ENCODE assay signal across 8 cellular contexts in the genomic region with DNA sequence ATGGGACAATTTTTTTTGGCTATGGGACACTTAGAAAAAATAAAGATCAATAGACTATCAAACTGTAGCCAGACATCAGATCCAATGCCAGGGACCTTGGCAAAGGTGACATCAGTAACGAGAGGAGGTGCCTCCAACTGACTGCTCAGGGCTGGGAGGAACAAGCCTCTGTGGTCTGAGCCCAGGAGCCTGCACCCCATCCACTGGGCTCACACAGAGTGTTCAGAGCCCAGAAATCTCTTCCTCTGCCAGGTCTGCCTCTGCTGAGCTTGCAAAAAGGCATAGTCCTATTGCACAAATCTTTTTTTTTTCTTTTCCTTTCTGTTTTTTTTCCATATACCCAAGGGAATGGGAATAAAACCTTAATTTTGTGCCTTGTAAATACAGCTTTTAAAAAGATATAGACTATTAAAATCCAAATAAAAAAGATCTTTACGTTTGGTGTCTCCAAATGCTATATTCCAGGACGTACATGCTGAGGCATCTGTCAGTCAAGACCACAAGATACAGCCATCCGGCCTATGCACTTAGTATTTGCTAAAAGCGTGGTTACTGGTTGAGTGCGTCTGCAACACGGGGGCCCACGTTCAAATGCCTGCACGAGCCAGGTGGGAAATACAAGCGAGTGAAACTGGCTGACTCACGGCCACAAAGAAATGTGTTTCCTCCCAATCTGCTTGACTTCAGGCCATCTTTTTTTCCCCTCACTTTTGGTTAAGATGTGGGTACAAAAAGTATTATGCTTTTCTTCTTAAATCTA. TPM values are rescaled to one million over a fixed set of nuclear protein-coding genes. Genes with fewer than 3 reads are reported as not detected.
DNase-seq lines count a peak whose midpoint lies in the region; ATAC-seq and TF ChIP-seq lines count a peak whose summit lies in the region.

No MANE protein-coding gene starts in this region.

- H4K5ac ChIP-seq in IMR-90 (ENCODE audit: low read depth, low read length), result no peak overlapping the region

- no peaks in the 10 kb centered on the region for H3K27me3 ChIP-seq in IMR-90 (ENCODE audit: control insufficient read depth, insufficient read depth, low read length)

- H2AK5ac ChIP-seq in IMR-90 (ENCODE audit: low read depth, low read length), result peak overlapping the region; percentile 97

- H2BK20ac ChIP-seq in IMR-90 (ENCODE audit: low read depth, low read length), result peak overlapping the region; percentile 99

- no peak overlapping the region for H3K56ac ChIP-seq in IMR-90 (ENCODE audit: extremely low read depth, insufficient read depth, low read length)

- DNase-seq in CD1c-positive myeloid dendritic cell (ENCODE audit: extremely low spot score) (peak; percentile 51), IMR-90 (no peak), left cardiac atrium (no peak), cerebellum (ENCODE audit: low spot score) (no peak), amniotic stem cell (lab: John Stamatoyannopoulos, UW) (no peak)
- peak; percentile 69 for DNase-seq in activated CD4-positive, alpha-beta T cell treated with anti-CD3 and anti-CD28 coated beads, Interleukin-2, amount 50 U/mL, for 1 hour
- peak; percentile 80 for DNase-seq in stimulated activated naive CD8-positive, alpha-beta T cell treated with anti-CD3 and anti-CD28 coated beads, Interleukin-15, Interleukin-2, amounts not matched to agents 100 U/mL and 50 U/mL, for 24 hours

- BruUV-seq in IMR-90 (replicated peaks; lab: Mats Ljungman, UMichigan), result no TSS peak

- H4K8ac ChIP-seq in IMR-90 (ENCODE audit: low read depth in 2 of 2, low read length in 2 of 2), result peak overlapping the region; percentile 48 to 98; a peak in 3 of 4 replicates

- POLR2A ChIA-PET in IMR-90 (lab: Charles Lee; ENCODE audit: unreplicated experiment), result no interaction called here

- H3K27ac ChIP-seq in IMR-90 (ENCODE audit: insufficient read depth, low read length), result no peak overlapping the region; the same call in 1 of the 2 replicates

- H3K4me2 ChIP-seq in IMR-90 (ENCODE audit: low read depth, low read length), result no peak overlapping the region

- H3K79me1 ChIP-seq in IMR-90 (ENCODE audit: low read depth in 1 of 2, low read length in 2 of 2), result no peaks in the 10 kb centered on the region

- H3K4me3 ChIP-seq in IMR-90 (ENCODE audit: insufficient read depth, low read depth, low read length), result no peak overlapping the region

- ATAC-seq in GM21390 (IDR thresholded peaks at IDR 0.05; ENCODE audit: unreplicated experiment) (peak; percentile 97), IMR-90 (ENCODE audit: low read depth) (no peak), left cardiac atrium (peak; percentile 54 to 70)
- ATAC-seq in stimulated activated naive CD8-positive, alpha-beta T cell treated with anti-CD3 and anti-CD28 coated beads, Interleukin-15, Interleukin-2, amounts not matched to agents 100 U/mL and 50 U/mL, for 24 hours, result peak; percentile 98

- intact Hi-C loops in IMR-90 (cut with micrococcal nuclease), result no loop called here
- intact Hi-C loops in left cardiac atrium (cut with DNase I), result no loop called here

- peak overlapping the region; percentile 61; the same call in 2 of the 3 replicates for H2BK15ac ChIP-seq in IMR-90 (ENCODE audit: low read depth, low read length)

- H4K91ac ChIP-seq in IMR-90 (ENCODE audit: insufficient read depth, low read depth, low read length), result peak overlapping the region; percentile 94

- WGBS in IMR-90 (ENCODE audit: extremely low coverage in 2 of 2, insufficient read length in 1 of 2), 2 experiments, result 83% methylated on average over 1 of the region's 11 CpGs; no CpG with 5 or more reads in 1 of the 2 experiments

- no peak overlapping the region for H3K9ac ChIP-seq in IMR-90 (ENCODE audit: low read depth, low read length)

- dilution Hi-C loops in IMR-90 (cut with HindIII; ENCODE audit: low sequenced_read_pairs, unreplicated experiment), result no loop called here

- TF ChIP-seq CTCF in IMR-90 (conservative IDR thresholded peaks at IDR 0.05; ENCODE audit: low read depth, low read length), result no peak

- H2AFZ ChIP-seq in IMR-90 (replicated peaks; ENCODE audit: low read length, poor library complexity), result no peak overlapping the region

- no peaks in the 10 kb centered on the region for H3K9me3 ChIP-seq in IMR-90 (ENCODE audit: control insufficient read depth, insufficient read depth, low read length)

- peak overlapping the region; percentile 99 for H2BK120ac ChIP-seq in IMR-90 (ENCODE audit: low read depth, low read length)

- no peak overlapping the region for H3K23ac ChIP-seq in IMR-90 (ENCODE audit: low read depth, low read length)

- no peak for TF ChIP-seq RAD21 in IMR-90 (IDR thresholded peaks at IDR 0.05; ENCODE audit: low read length)

- H2BK5ac ChIP-seq in IMR-90 (ENCODE audit: low read depth, low read length, poor library complexity, severe bottlenecking), result peak overlapping the region; percentile 90

- H3K36me3 ChIP-seq in IMR-90 (ENCODE audit: control insufficient read depth, insufficient read depth, low read length), result no peaks in the 10 kb centered on the region

- H3K18ac ChIP-seq in IMR-90 (ENCODE audit: low read depth, low read length), result no peak overlapping the region

- H3K4ac ChIP-seq in IMR-90 (ENCODE audit: low read depth, low read length), result peak overlapping the region; percentile 99

- in situ Hi-C loops in IMR-90 (cut with MboI; ENCODE audit: low sequenced_read_pairs), result no loop called here

- CTCF ChIA-PET in IMR-90 (lab: Yijun Ruan, JAX), result no interaction called here

- H4K20me1 ChIP-seq in IMR-90 (ENCODE audit: insufficient read depth, low read length), result no peaks in the 10 kb centered on the region

- no peak for TF ChIP-seq POLR2A in IMR-90 (IDR thresholded peaks at IDR 0.05; ENCODE audit: low read depth, low read length)

- H3K9me1 ChIP-seq in IMR-90 (ENCODE audit: insufficient read depth, low read length), result peaks cover 15% of the 10 kb centered on the region

- peaks cover 13% of the 10 kb centered on the region for H3K4me1 ChIP-seq in IMR-90 (ENCODE audit: control insufficient read depth, insufficient read depth, low read length)

- H3K14ac ChIP-seq in IMR-90 (replicated peaks; ENCODE audit: low read depth, low read length), result peak overlapping the region; percentile 98

- H2AK9ac ChIP-seq in IMR-90 (replicated peaks; ENCODE audit: low read depth, low read length, poor library complexity), result no peak overlapping the region

TF ChIP-seq in IMR-90, 13 proteins besides CTCF, POLR2A, EP300 and RAD21:
- no peak for TF ChIP-seq RFX5 (IDR thresholded peaks at IDR 0.05; ENCODE audit: low read depth, low read length)
- TF ChIP-seq MXI1 (IDR thresholded peaks at IDR 0.05; ENCODE audit: borderline replicate concordance, low read depth, low read length), result no peak
- no peak for TF ChIP-seq CHD1 (IDR thresholded peaks at IDR 0.05; ENCODE audit: low read depth, low read length)
- no peak for TF ChIP-seq SMC3 (IDR thresholded peaks at IDR 0.05; ENCODE audit: low read depth, low read length)
- TF ChIP-seq NFE2L2 (IDR thresholded peaks at IDR 0.05; ENCODE audit: low read depth, low read length), result no peak
- no peak for TF ChIP-seq FOS (IDR thresholded peaks at IDR 0.05; ENCODE audit: low read depth, low read length)
- no peak for TF ChIP-seq CEBPB (IDR thresholded peaks at IDR 0.05; ENCODE audit: low read depth, low read length)
- TF ChIP-seq MAFK (IDR thresholded peaks at IDR 0.05; ENCODE audit: low read depth, low read length), result 0 out of 2 replicates have a peak, but pooled peaks have one; percentile 40

RNA-seq across cellular contexts. Expression of a gene that starts 7.8 kb away (rescaled TPM):
- 0.28 and 0.36 TPM in 2 replicates for total RNA-seq in IMR-90 (2012; rRNA removed)
- polyA plus RNA-seq in IMR-90 (2012; rRNA removed), result 0.27 and 0.29 TPM in 2 replicates
- 0.24 and 0.30 TPM in 2 replicates for polyA plus RNA-seq in IMR-90 (2012; cell fraction: cytosol; rRNA removed)
- polyA plus RNA-seq in IMR-90 (2012; cell fraction: nucleus; rRNA removed; ENCODE audit: low replicate concordance), result 0.14 and 0.45 TPM in 2 replicates
- total RNA-seq in left cardiac atrium, result 10 to 100 TPM in 1 of 2 donors, 1 to 10 TPM in 1; 6.8 to 11.0 TPM
- 0.82 TPM for total RNA-seq in cerebellum

Comparison
In these comparisons a context has a peak if more than half of its experiments do, and no peak if none do; other contexts are left out.
1. DNase-seq: peak in CD1c-positive myeloid dendritic cell (single experiment), activated CD4-positive, alpha-beta T cell treated with anti-CD3 and anti-CD28 coated beads, Interleukin-2, amount 50 U/mL, for 1 hour (single experiment) and stimulated activated naive CD8-positive, alpha-beta T cell treated with anti-CD3 and anti-CD28 coated beads, Interleukin-15, Interleukin-2, amounts not matched to agents 100 U/mL and 50 U/mL, for 24 hours (single experiment); none in IMR-90 (single experiment), left cardiac atrium (single experiment), cerebellum (single experiment) and amniotic stem cell (single experiment).